17 cellular contexts compared by ENCODE assay signal in the genomic region with DNA sequence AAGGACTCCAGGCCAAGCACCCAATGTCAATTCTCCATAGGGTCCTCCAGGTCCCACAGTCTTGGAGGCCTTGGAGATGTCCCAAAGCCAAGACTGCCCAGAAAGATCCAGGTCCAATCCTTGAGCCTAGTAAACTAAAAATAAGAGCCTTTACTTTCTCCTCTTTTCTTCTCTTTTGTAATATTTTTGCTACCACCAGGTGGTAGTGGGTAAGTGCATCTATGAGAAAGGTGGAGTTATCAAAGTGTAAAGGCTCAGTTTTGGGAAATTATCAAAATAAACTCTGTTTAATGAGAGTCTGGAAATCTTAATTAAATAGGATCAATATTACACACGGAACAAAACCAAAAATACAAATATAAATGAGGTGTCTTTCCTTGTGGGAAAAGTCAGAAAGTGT.
DNase-seq lines count a peak whose midpoint lies in the region; ATAC-seq and TF ChIP-seq lines count a peak whose summit lies in the region.
"Had no signal": no experiment of that assay in that cellular context is flagged by ENCODE, and none has a peak within 500 bp of the region (broad histone marks: within the 10 kb centered on the region; RNA-seq: fewer than 3 reads in every experiment).

No MANE protein-coding gene starts in this region.

- no peak overlapping the region for H3K4me3 Mint-ChIP-seq in HFFc6

- TF ChIP-seq CTCF in AG04450 (IDR thresholded peaks at IDR 0.05; ENCODE audit: low read depth, low read length): peak; percentile 9; the same call in 1 of the 2 replicates
- peak; percentile 33; the same call in 1 of the 2 replicates for TF ChIP-seq CTCF in HFFc6 (IDR thresholded peaks at IDR 0.05)
- TF ChIP-seq CTCF in VCaP (conservative IDR thresholded peaks at IDR 0.05): 0 out of 2 replicates have a peak, but pooled peaks have one; percentile 18
- TF ChIP-seq CTCF in kidney epithelial cell (IDR thresholded peaks at IDR 0.05; ENCODE audit: insufficient read depth, low read length, poor library complexity, severe bottlenecking): peak; percentile 7

- H3K4me3 ChIP-seq in AG04450 (ENCODE audit: low read depth, low read length) (no peak overlapping the region), kidney epithelial cell (ENCODE audit: low read depth, low read length) (no peak overlapping the region)
- H3K4me3 ChIP-seq: BLaER1 treated with 17β-estradiol and CSF1 and Interleukin-3, amounts not matched to agents 10 nM and 100 nM had no signal

- H3K27ac Mint-ChIP-seq in HFFc6: no peak overlapping the region

- POLR2A ChIA-PET in AG04450 (lab: Yijun Ruan, JAX): no interaction called here

- H3K27ac ChIP-seq in AG04450 (ENCODE audit: low read depth, low read length) (no peak overlapping the region), VCaP (no peak overlapping the region)
- H3K27ac ChIP-seq: BLaER1 treated with 17β-estradiol and CSF1 and Interleukin-3, amounts not matched to agents 10 nM and 100 nM had no signal

- H3K36me3 Mint-ChIP-seq in HFFc6 (ENCODE audit: low read depth): peaks cover 5% of the 10 kb centered on the region; the same call in 1 of the 2 replicates

- no peaks in the 10 kb centered on the region for H3K4me1 Mint-ChIP-seq in HFFc6 (ENCODE audit: low read depth)

- peaks cover 2% of the 10 kb centered on the region for H3K27me3 Mint-ChIP-seq in HFFc6 (ENCODE audit: insufficient read depth)

- ATAC-seq in GM18870 (IDR thresholded peaks at IDR 0.05; ENCODE audit: unreplicated experiment): no peak
- ATAC-seq in GM21723 (IDR thresholded peaks at IDR 0.05; ENCODE audit: unreplicated experiment): no peak

- DNase-seq in AG04450 (ENCODE audit: low read depth, low spot score) (no peak), HFFc6 (no peak), kidney epithelial cell (ENCODE audit: low read depth) (no peak), AML-193 (lab: John Stamatoyannopoulos, UW) (no peak)
- DNase-seq in activated CD8-positive, alpha-beta memory T cell treated with anti-CD3 and anti-CD28 coated beads, Interleukin-2, amount 50 U/mL, for 4 hours: no peak
- DNase-seq: KBM-7, NCI-H1092, NCI-H1694, NCI-H2171, NCI-H446 treated with DMSO at 0.1 percent for 48 hours, NCI-H748 treated with DMSO at 0.1 percent for 48 hours, SIG-M5, SW 1271 had no signal

- no peaks in the 10 kb centered on the region for H3K36me3 ChIP-seq in kidney epithelial cell (ENCODE audit: control insufficient read depth, insufficient read depth, low read length)
- H3K36me3 ChIP-seq: BLaER1 treated with 17β-estradiol and CSF1 and Interleukin-3, amounts not matched to agents 10 nM and 100 nM had no signal

- H3K9me3 Mint-ChIP-seq in HFFc6: peaks cover 18% of the 10 kb centered on the region

- peaks cover 6% of the 10 kb centered on the region for H3K9me3 ChIP-seq in AG04450 (ENCODE audit: control insufficient read depth, insufficient read depth, low read length)

- CTCF ChIA-PET in AG04450 (lab: Charles Lee): no interaction called here

- H3K27me3 ChIP-seq in AG04450 (ENCODE audit: control insufficient read depth, insufficient read depth, low read length): no peaks in the 10 kb centered on the region
- no peaks in the 10 kb centered on the region for H3K27me3 ChIP-seq in kidney epithelial cell (ENCODE audit: control insufficient read depth, insufficient read depth, low read length)
- H3K27me3 ChIP-seq: BLaER1 treated with 17β-estradiol and CSF1 and Interleukin-3, amounts not matched to agents 10 nM and 100 nM had no signal
